1 cellular context compared by ENCODE assay signal in genomic region chr6:7542878-7543394, GRCh38.
TF ChIP-seq lines count a peak whose summit lies in the region.

No MANE protein-coding gene starts in this region.

TF ChIP-seq in HepG2, 621 proteins besides CTCF, POLR2A, EP300 and RAD21 (continued from another document and continues in another):
- TF ChIP-seq ZNF644 (CRISPR knock-in tag; IDR thresholded peaks at IDR 0.05; ENCODE audit: low read depth) (no peak), FOXA1 (IDR thresholded peaks at IDR 0.05) (no peak), FOXA1 (CRISPR knock-in tag; IDR thresholded peaks at IDR 0.05) (peak; percentile 46; the same call in 1 of the 2 replicates), ZNF317 (CRISPR knock-in tag; IDR thresholded peaks at IDR 0.05) (peak; percentile 82; the same call in 1 of the 2 replicates), ZFP90 (CRISPR knock-in tag; IDR thresholded peaks at IDR 0.05; ENCODE audit: borderline replicate concordance) (peak; percentile 61), ZBTB1 (CRISPR knock-in tag; IDR thresholded peaks at IDR 0.05; ENCODE audit: borderline replicate concordance) (no peak), POGZ (CRISPR knock-in tag; IDR thresholded peaks at IDR 0.05) (peak; percentile 49; the same call in 1 of the 2 replicates), POGK (CRISPR knock-in tag; conservative IDR thresholded peaks at IDR 0.05) (no peak), GLMP (CRISPR knock-in tag; IDR thresholded peaks at IDR 0.05; ENCODE audit: borderline replicate concordance) (no peak), HOXD1 (CRISPR knock-in tag; IDR thresholded peaks at IDR 0.05) (no peak), ZNF253 (CRISPR knock-in tag; IDR thresholded peaks at IDR 0.05; ENCODE audit: borderline replicate concordance) (no peak), HMGXB3 (CRISPR knock-in tag; IDR thresholded peaks at IDR 0.05; ENCODE audit: borderline replicate concordance) (no peak), THAP9 (CRISPR knock-in tag; IDR thresholded peaks at IDR 0.05; ENCODE audit: borderline replicate concordance) (no peak; the same call in 1 of the 2 replicates), ZUFSP (CRISPR knock-in tag; IDR thresholded peaks at IDR 0.05; ENCODE audit: borderline replicate concordance) (no peak), BRF2 (CRISPR knock-in tag; IDR thresholded peaks at IDR 0.05) (no peak), ZBTB39 (CRISPR knock-in tag; IDR thresholded peaks at IDR 0.05) (no peak), ZNF260 (CRISPR knock-in tag; IDR thresholded peaks at IDR 0.05; ENCODE audit: borderline replicate concordance, low read depth) (no peak), ZSCAN12 (CRISPR knock-in tag; IDR thresholded peaks at IDR 0.05) (no peak), ZBTB14 (CRISPR knock-in tag; IDR thresholded peaks at IDR 0.05) (no peak), ELF4 (CRISPR knock-in tag; IDR thresholded peaks at IDR 0.05; ENCODE audit: borderline replicate concordance) (no peak), CHD4 (IDR thresholded peaks at IDR 0.05; ENCODE audit: borderline replicate concordance, low read length) (no peak), FOXA3 (CRISPR knock-in tag; IDR thresholded peaks at IDR 0.05) (peak; percentile 69), ZNF34 (CRISPR knock-in tag; IDR thresholded peaks at IDR 0.05; ENCODE audit: borderline replicate concordance) (no peak), NCOA1 (CRISPR knock-in tag; IDR thresholded peaks at IDR 0.05) (no peak), ZSCAN25 (CRISPR knock-in tag; IDR thresholded peaks at IDR 0.05) (0 out of 2 replicates have a peak, but pooled peaks have one; percentile 50), BHLHE40 (IDR thresholded peaks at IDR 0.05; ENCODE audit: low read length) (peak; percentile 76), ZNF18 (CRISPR knock-in tag; IDR thresholded peaks at IDR 0.05; ENCODE audit: insufficient replicate concordance) (no peak), WIZ (CRISPR knock-in tag; IDR thresholded peaks at IDR 0.05) (no peak), E2F1 (CRISPR knock-in tag; IDR thresholded peaks at IDR 0.05) (peak; percentile 58; the same call in 1 of the 2 replicates), ZNF780A (CRISPR knock-in tag; IDR thresholded peaks at IDR 0.05) (no peak), NCOR1 (IDR thresholded peaks at IDR 0.05; ENCODE audit: borderline replicate concordance, low read length) (peak; percentile 47; the same call in 1 of the 2 replicates), SNAPC2 (CRISPR knock-in tag; IDR thresholded peaks at IDR 0.05) (no peak), CHD2 (IDR thresholded peaks at IDR 0.05; ENCODE audit: low read depth, low read length) (no peak), SRSF9 (IDR thresholded peaks at IDR 0.05; ENCODE audit: borderline replicate concordance, insufficient read depth, low read depth, low read length, poor library complexity, severe bottlenecking) (no peak), PATZ1 (CRISPR knock-in tag; IDR thresholded peaks at IDR 0.05) (peak; percentile 98), SETDB1 (CRISPR knock-in tag; IDR thresholded peaks at IDR 0.05; ENCODE audit: borderline replicate concordance) (no peak), SAP130 (CRISPR knock-in tag; IDR thresholded peaks at IDR 0.05; ENCODE audit: low read depth) (peak; percentile 97)
